ENCODE assay signal across 31 cellular contexts in genomic region chr11:57203882-57204281, GRCh38. TPM values are rescaled to one million over a fixed set of nuclear protein-coding genes. Genes with fewer than 3 reads are reported as not detected.
"Had no signal": no experiment of that assay in that cellular context is flagged by ENCODE, and none has a peak within 500 bp of the region (broad histone marks: within the 10 kb centered on the region; RNA-seq: fewer than 3 reads in every experiment).

No MANE protein-coding gene starts in this region.

- DNase-seq: activated B cell treated with CpG ODN at 0.5 μM for 24 hours; activated CD4-positive, alpha-beta memory T cell treated with anti-CD3 and anti-CD28 coated beads for 36 hours; activated CD4-positive, alpha-beta T cell treated with anti-CD3 and anti-CD28 coated beads for 1 hour; activated CD4-positive, alpha-beta T cell treated with anti-CD3 and anti-CD28 coated beads, Interleukin-2, amount 10 ng/mL, durations not matched to agents 24 days and 14 days; activated CD8-positive, alpha-beta memory T cell treated with anti-CD3 and anti-CD28 coated beads for 24 hours; activated effector memory CD4-positive, alpha-beta T cell treated with anti-CD3 and anti-CD28 coated beads, Interleukin-2, amount 50 U/mL, for 16 hours; activated naive CD4-positive, alpha-beta T cell treated with Interleukin-2 at 50 U/mL for 16 hours; activated naive CD8-positive, alpha-beta T cell treated with anti-CD3 and anti-CD28 coated beads, Interleukin-2, amount 50 U/mL, for 24 hours; activated T-cell treated with anti-CD3 and anti-CD28 coated beads, Interleukin-2, amount 50 U/mL, for 4 hours; amniotic stem cell; Karpas-422; MM.1S; NCI-H1105; NCI-H1436 treated with DMSO at 0.1 percent for 48 hours; NCI-H187; NCI-H2081; NCI-H2227 treated with DMSO at 0.1 percent for 48 hours; NCI-H446 treated with DMSO at 0.1 percent for 48 hours; NCI-H524 treated with DMSO at 0.1 percent for 48 hours; NCI-H82; OCI-M1; SHP77 treated with DMSO at 0.1 percent for 48 hours; T-helper 17 cell; T1000 had no signal

- ATAC-seq: activated naive CD4-positive, alpha-beta T cell treated with anti-CD3 and anti-CD28 coated beads, Interleukin-2, amount 50 U/mL, for 72 hours; activated naive CD8-positive, alpha-beta T cell treated with anti-CD3 and anti-CD28 coated beads, Interleukin-2, amount 50 U/mL, for 24 hours; activated T-cell treated with anti-CD3 and anti-CD28 coated beads, Interleukin-2, amount 50 U/mL, for 4 hours; K562; Panc1; T-helper 17 cell had no signal

- H3K9me3 ChIP-seq: ascending aorta, body of pancreas had no signal

- H3K4me1 ChIP-seq: ascending aorta, body of pancreas had no signal

- H3K27ac Mint-ChIP-seq: activated B cell treated with CpG ODN at 0.5 μM for 24 hours; activated CD4-positive, alpha-beta memory T cell treated with anti-CD3 and anti-CD28 coated beads for 36 hours; activated CD4-positive, alpha-beta T cell treated with anti-CD3 and anti-CD28 coated beads, Interleukin-2, amount 10 ng/mL, durations not matched to agents 24 days and 14 days; activated naive CD4-positive, alpha-beta T cell treated with anti-CD3 and anti-CD28 coated beads, Interleukin-2, amount 50 U/mL, for 72 hours; activated naive CD8-positive, alpha-beta T cell treated with anti-CD3 and anti-CD28 coated beads, Interleukin-2, amount 50 U/mL, for 24 hours; T-helper 17 cell had no signal

- H3K4me3 ChIP-seq: ascending aorta, body of pancreas, K562 had no signal

- H3K36me3 Mint-ChIP-seq: activated CD4-positive, alpha-beta memory T cell treated with anti-CD3 and anti-CD28 coated beads for 36 hours; activated naive CD4-positive, alpha-beta T cell treated with anti-CD3 and anti-CD28 coated beads, Interleukin-2, amount 50 U/mL, for 72 hours had no signal

- H3K27me3 ChIP-seq: ascending aorta, body of pancreas had no signal

- H3K36me3 ChIP-seq: ascending aorta had no signal

- H3K27ac ChIP-seq: ascending aorta, body of pancreas, RWPE1 had no signal

- H3K4me3 Mint-ChIP-seq: activated B cell treated with CpG ODN at 0.5 μM for 24 hours; activated CD4-positive, alpha-beta memory T cell treated with anti-CD3 and anti-CD28 coated beads for 36 hours; activated CD4-positive, alpha-beta T cell treated with anti-CD3 and anti-CD28 coated beads, Interleukin-2, amount 10 ng/mL, durations not matched to agents 24 days and 14 days; activated naive CD8-positive, alpha-beta T cell treated with anti-CD3 and anti-CD28 coated beads, Interleukin-2, amount 50 U/mL, for 24 hours; activated T-cell treated with anti-CD3 and anti-CD28 coated beads, Interleukin-2, amount 50 U/mL, for 4 hours; central memory CD8-positive, alpha-beta T cell; T-helper 17 cell had no signal

- H3K4me1 Mint-ChIP-seq: activated B cell treated with CpG ODN at 0.5 μM for 24 hours; activated CD4-positive, alpha-beta T cell treated with anti-CD3 and anti-CD28 coated beads, Interleukin-2, amount 10 ng/mL, durations not matched to agents 24 days and 14 days; activated naive CD8-positive, alpha-beta T cell treated with anti-CD3 and anti-CD28 coated beads, Interleukin-2, amount 50 U/mL, for 24 hours; central memory CD8-positive, alpha-beta T cell; T-helper 17 cell had no signal

- H3K9me3 Mint-ChIP-seq: activated B cell treated with CpG ODN at 0.5 μM for 24 hours; activated CD4-positive, alpha-beta memory T cell treated with anti-CD3 and anti-CD28 coated beads for 36 hours; activated CD4-positive, alpha-beta T cell treated with anti-CD3 and anti-CD28 coated beads, Interleukin-2, amount 10 ng/mL, durations not matched to agents 24 days and 14 days; activated naive CD4-positive, alpha-beta T cell treated with anti-CD3 and anti-CD28 coated beads, Interleukin-2, amount 50 U/mL, for 72 hours; activated naive CD8-positive, alpha-beta T cell treated with anti-CD3 and anti-CD28 coated beads, Interleukin-2, amount 50 U/mL, for 24 hours; activated T-cell treated with anti-CD3 and anti-CD28 coated beads, Interleukin-2, amount 50 U/mL, for 4 hours; central memory CD8-positive, alpha-beta T cell had no signal

RNA-seq across cellular contexts. Expression of gene LRRC55, which starts 22.1 kb away (rescaled TPM):
- total RNA-seq: activated B cell treated with CpG ODN at 0.5 μM for 24 hours; activated CD4-positive, alpha-beta memory T cell treated with anti-CD3 and anti-CD28 coated beads for 36 hours; activated CD4-positive, alpha-beta T cell treated with anti-CD3 and anti-CD28 coated beads, Interleukin-2, amount 10 ng/mL, durations not matched to agents 24 days and 14 days; activated naive CD4-positive, alpha-beta T cell treated with anti-CD3 and anti-CD28 coated beads, Interleukin-2, amount 50 U/mL, for 72 hours; activated T-cell treated with anti-CD3 and anti-CD28 coated beads, Interleukin-2, amount 50 U/mL, for 4 hours; ascending aorta; body of pancreas; K562; T-helper 17 cell had no signal
- polyA plus RNA-seq: K562 had no signal

RNA-seq across cellular contexts. Expression of gene APLNR, which starts 33.2 kb away (rescaled TPM):
- total RNA-seq: activated B cell treated with CpG ODN at 0.5 μM for 24 hours; activated CD4-positive, alpha-beta memory T cell treated with anti-CD3 and anti-CD28 coated beads for 36 hours; activated CD4-positive, alpha-beta T cell treated with anti-CD3 and anti-CD28 coated beads, Interleukin-2, amount 10 ng/mL, durations not matched to agents 24 days and 14 days; activated naive CD4-positive, alpha-beta T cell treated with anti-CD3 and anti-CD28 coated beads, Interleukin-2, amount 50 U/mL, for 72 hours; activated T-cell treated with anti-CD3 and anti-CD28 coated beads, Interleukin-2, amount 50 U/mL, for 4 hours; T-helper 17 cell had no signal
